8 cellular contexts compared by ENCODE assay signal in genomic region chr7:143737037-143737819, GRCh38. TPM values are rescaled to one million over a fixed set of nuclear protein-coding genes. Genes with fewer than 3 reads are reported as not detected.
A peak's percentile ranks its signal among the peaks of the same experiment; 100 is the strongest.
DNase-seq lines count a peak whose midpoint lies in the region; ATAC-seq and TF ChIP-seq lines count a peak whose summit lies in the region.
"Not testable (repeated sequence)": the region's sequence is repeated elsewhere in the genome, so short reads cannot be mapped to it uniquely, and the experiment has no call there.

No MANE protein-coding gene starts in this region.

- CTCF ChIA-PET in activated CD8-positive, alpha-beta T cell treated with anti-CD3 and anti-CD28 coated beads for 36 hours (lab: Charles Lee) = interaction anchor here (0.8 to 2.1 kb wide), 6 partner anchors 9 to 391 kb away, joined by 3 to 16 read pairs (median 4); no protein-coding TSS in a partner anchor

- H3K4me3 Mint-ChIP-seq in activated CD8-positive, alpha-beta T cell treated with anti-CD3 and anti-CD28 coated beads for 36 hours = not testable (repeated sequence)

- TF ChIP-seq CTCF in DND-41 (IDR thresholded peaks at IDR 0.05; ENCODE audit: borderline replicate concordance, extremely low read depth, low read length, poor library complexity, severe bottlenecking) (peak; percentile 89), tibial nerve (IDR thresholded peaks at IDR 0.05) (peak; percentile 36 to 73 (median 42))
- TF ChIP-seq CTCF in activated CD8-positive, alpha-beta T cell treated with anti-CD3 and anti-CD28 coated beads for 36 hours (IDR thresholded peaks at IDR 0.05) = peak; percentile 44

- H3K27me3 ChIP-seq in DND-41 (ENCODE audit: insufficient read depth, low read length, poor library complexity); tibial nerve: not testable (repeated sequence)

- H4K20me1 ChIP-seq in DND-41 (ENCODE audit: insufficient read depth, low read length) = not testable (repeated sequence)

- H3K4me1 ChIP-seq in DND-41 (ENCODE audit: insufficient read depth, low read length); tibial nerve: not testable (repeated sequence)

- not testable (repeated sequence) for H3K36me3 Mint-ChIP-seq in activated CD8-positive, alpha-beta T cell treated with anti-CD3 and anti-CD28 coated beads for 36 hours (ENCODE audit: low read depth)

- not testable (repeated sequence) for H3K36me3 ChIP-seq in DND-41 (ENCODE audit: insufficient read depth, low read length); tibial nerve

- not testable (repeated sequence) for H3K4me3 ChIP-seq in DND-41 (ENCODE audit: low read depth in 1 of 2, low read length in 2 of 2); tibial nerve

- not testable (repeated sequence) for H3K27me3 Mint-ChIP-seq in activated CD8-positive, alpha-beta T cell treated with anti-CD3 and anti-CD28 coated beads for 36 hours

- H3K4me2 ChIP-seq in DND-41 (ENCODE audit: insufficient read depth, low read length) = not testable (repeated sequence)

- TF ChIP-seq POLR2A in tibial nerve (IDR thresholded peaks at IDR 0.05) = not testable (repeated sequence)

- H3K9me3 Mint-ChIP-seq in activated CD8-positive, alpha-beta T cell treated with anti-CD3 and anti-CD28 coated beads for 36 hours = not testable (repeated sequence)

- POLR2A ChIA-PET in activated CD8-positive, alpha-beta T cell treated with anti-CD3 and anti-CD28 coated beads for 36 hours (lab: Charles Lee) = not testable (repeated sequence)

- H3K4me1 Mint-ChIP-seq in activated CD8-positive, alpha-beta T cell treated with anti-CD3 and anti-CD28 coated beads for 36 hours (ENCODE audit: low read depth) = peaks cover 18% of the 10 kb centered on the region

- H3K9ac ChIP-seq in DND-41 (ENCODE audit: low read depth, low read length) = not testable (repeated sequence)

- not testable (repeated sequence) for H3K79me2 ChIP-seq in DND-41 (ENCODE audit: insufficient read depth, low read length)

- not testable (repeated sequence) for H2AFZ ChIP-seq in DND-41 (ENCODE audit: low read depth, low read length)

- ATAC-seq in DND-41 (ENCODE audit: insufficient read depth, low read depth) (peak; percentile 96), GM21367 (IDR thresholded peaks at IDR 0.05; ENCODE audit: unreplicated experiment) (peak; percentile 66), HG03457 (IDR thresholded peaks at IDR 0.05; ENCODE audit: unreplicated experiment) (peak; percentile 50)
- peak; percentile 71 for ATAC-seq in activated CD8-positive, alpha-beta T cell treated with anti-CD3 and anti-CD28 coated beads for 36 hours

- not testable (repeated sequence) for DNase-seq in DND-41; activated CD8-positive, alpha-beta T cell treated with anti-CD3 and anti-CD28 coated beads for 36 hours; tibial nerve (ENCODE audit: low spot score in 2 of 2)
- DNase-seq in NCI-H446 treated with DMSO at 0.1 percent for 48 hours (lab: John Stamatoyannopoulos, UW) (peak; percentile 29), fibroblast of gingiva (ENCODE audit: low read depth) (peak; percentile 45), medulla oblongata (ENCODE audit: extremely low spot score) (peak; percentile 66)

- H3K27ac ChIP-seq in DND-41 (ENCODE audit: low read length); tibial nerve: not testable (repeated sequence)

- H3K27ac Mint-ChIP-seq in activated CD8-positive, alpha-beta T cell treated with anti-CD3 and anti-CD28 coated beads for 36 hours = not testable (repeated sequence)

- intact Hi-C loops in activated CD8-positive, alpha-beta T cell treated with anti-CD3 and anti-CD28 coated beads for 36 hours (cut with micrococcal nuclease) = not testable (repeated sequence)

- WGBS in tibial nerve, 2 donors = 25 to 27% methylated on average over 5 of the region's 5 CpGs

- TF ChIP-seq EP300 in tibial nerve (IDR thresholded peaks at IDR 0.05) = not testable (repeated sequence)

- not testable (repeated sequence) for H3K9me3 ChIP-seq in DND-41 (ENCODE audit: insufficient read depth, low read length, severe bottlenecking); tibial nerve

RNA-seq across cellular contexts. Expression of gene CTAGE6, which starts 20.3 kb away (rescaled TPM):
- 1 to 10 TPM; 1.3 to 1.7 TPM for total RNA-seq in activated CD8-positive, alpha-beta T cell treated with anti-CD3 and anti-CD28 coated beads for 36 hours
- 1 to 10 TPM in 2 of 4 donors, under 1 TPM in 1, not detected in 1; 0.90 to 2.0 (median 1.0) TPM for total RNA-seq in tibial nerve
